Comparison of ENCODE assay signal across 35 cellular contexts in genomic region chr6:165800337-165800736, GRCh38.
DNase-seq lines count a peak whose midpoint lies in the region; ATAC-seq, FAIRE-seq and TF ChIP-seq lines count a peak whose summit lies in the region.
"Had no signal": no experiment of that assay in that cellular context is flagged by ENCODE, and none has a peak within 500 bp of the region (broad histone marks: within the 10 kb centered on the region; RNA-seq: fewer than 3 reads in every experiment).

No MANE protein-coding gene starts in this region.

- peak overlapping the region; percentile 2 for H3K9ac ChIP-seq in astrocyte (ENCODE audit: low read length)
- H3K9ac ChIP-seq: KMS-11, SK-N-SH had no signal

- DNase-seq in Daoy (ENCODE audit: low read depth): peak; percentile 13
- no peak for DNase-seq in astrocyte (ENCODE audit: low read depth)
- DNase-seq in left ventricle myocardium inferior: no peak
- DNase-seq in osteoblast (ENCODE audit: insufficient read length, low spot score, missing footprints): peak; percentile 85
- no peak for DNase-seq in UCSD-AML1 (lab: John Stamatoyannopoulos, UW; ENCODE audit: unreplicated experiment)
- DNase-seq in NCI-H2196 treated with DMSO at 0.1 percent for 48 hours (lab: John Stamatoyannopoulos, UW; ENCODE audit: unreplicated experiment): no peak
- no peak for DNase-seq in mucosa of gallbladder (ENCODE audit: low spot score)
- DNase-seq: ACHN; activated CD4-positive, alpha-beta T cell treated with anti-CD3 and anti-CD28 coated beads, Interleukin-2, amount 50 U/mL, for 4 hours; activated gamma-delta T cell treated with Interleukin-2 at 50 U/mL for 16 hours; activated T-cell treated with anti-CD3 and anti-CD28 coated beads, Interleukin-2, amount 50 U/mL, for 48 hours; CD8-positive, alpha-beta memory T cell; cerebellar nuclear complex; dorsolateral prefrontal cortex; hypothalamus; left colon; mesendoderm; naive thymus-derived CD4-positive, alpha-beta T cell; NCI-H1417; NCI-H2029 treated with DMSO at 0.1 percent for 48 hours; NCI-H526; NK-92 treated with Interleukin-12 subunit alpha and Interleukin-12 subunit beta, amount 100 ng/mL, for 24 hours; occipital lobe; SK-N-SH; stimulated activated CD4-positive, alpha-beta T cell treated with anti-CD3 and anti-CD28 coated beads, Interleukin-1b, Interleukin-23, amount 100 ng/mL, for 48 hours had no signal

- H3K4me3 ChIP-seq in astrocyte (ENCODE audit: insufficient read depth, low read depth, low read length) (no peak overlapping the region), left ventricle myocardium inferior (no peak overlapping the region), osteoblast (ENCODE audit: insufficient read depth, low read length) (no peak overlapping the region)
- H3K4me3 ChIP-seq: dorsolateral prefrontal cortex, esophagus muscularis mucosa, gastrocnemius medialis, thoracic aorta had no signal

- H3K27ac ChIP-seq in astrocyte (ENCODE audit: low read depth, low read length) (peak overlapping the region; percentile 15), left ventricle myocardium inferior (replicated peaks) (peak overlapping the region; percentile 57), osteoblast (ENCODE audit: low read depth, low read length) (peak overlapping the region; percentile 87)
- H3K27ac ChIP-seq: dorsolateral prefrontal cortex, esophagus muscularis mucosa, KMS-11, thoracic aorta had no signal

- intact Hi-C loops in left ventricle myocardium inferior (cut with micrococcal nuclease): no loop called here

- H3K4me1 ChIP-seq in astrocyte (ENCODE audit: insufficient read depth, low read length) (peaks cover 4% of the 10 kb centered on the region), left ventricle myocardium inferior (peaks cover 37% of the 10 kb centered on the region), osteoblast (ENCODE audit: insufficient read depth, low read length) (peaks cover 24% of the 10 kb centered on the region)
- H3K4me1 ChIP-seq: gastrocnemius medialis had no signal

- peaks cover 2% of the 10 kb centered on the region for H3K36me3 Mint-ChIP-seq in astrocyte (ENCODE audit: low read depth, unreplicated experiment)
- H3K36me3 Mint-ChIP-seq: CD8-positive, alpha-beta memory T cell had no signal

- H2AFZ ChIP-seq in astrocyte (ENCODE audit: low read depth, low read length) (no peak overlapping the region), osteoblast (ENCODE audit: low read length) (no peak overlapping the region)

- H3K4me3 Mint-ChIP-seq in astrocyte (ENCODE audit: unreplicated experiment): no peak overlapping the region
- H3K4me3 Mint-ChIP-seq: CD8-positive, alpha-beta memory T cell; naive thymus-derived CD4-positive, alpha-beta T cell; stimulated activated naive CD8-positive, alpha-beta T cell treated with anti-CD3 and anti-CD28 coated beads, Interleukin-15, Interleukin-2, amounts not matched to agents 100 ng/mL and 50 ng/mL, for 24 hours had no signal

- TF ChIP-seq CTCF in astrocyte (IDR thresholded peaks at IDR 0.05; ENCODE audit: insufficient read depth, low read depth, low read length) (no peak), left ventricle myocardium inferior (IDR thresholded peaks at IDR 0.05; ENCODE audit: borderline replicate concordance) (no peak), osteoblast (IDR thresholded peaks at IDR 0.05; ENCODE audit: extremely low read depth, low read depth, low read length) (no peak)

- H4K20me1 ChIP-seq in astrocyte (ENCODE audit: insufficient read depth, low read length): no peaks in the 10 kb centered on the region
- no peaks in the 10 kb centered on the region for H4K20me1 ChIP-seq in osteoblast (ENCODE audit: insufficient read depth, low read length)

- H3K9me3 ChIP-seq in astrocyte (ENCODE audit: insufficient read depth, low read depth, low read length) (no peaks in the 10 kb centered on the region), left ventricle myocardium inferior (replicated peaks) (no peaks in the 10 kb centered on the region), osteoblast (ENCODE audit: low read depth, low read length) (no peaks in the 10 kb centered on the region)
- H3K9me3 ChIP-seq: esophagus muscularis mucosa, gastrocnemius medialis, SK-N-SH, thoracic aorta had no signal

- no peaks in the 10 kb centered on the region for H3K9me3 Mint-ChIP-seq in astrocyte (ENCODE audit: unreplicated experiment)
- H3K9me3 Mint-ChIP-seq: CD8-positive, alpha-beta memory T cell had no signal

- peaks cover 34% of the 10 kb centered on the region for H3K27me3 Mint-ChIP-seq in astrocyte (ENCODE audit: low read depth, unreplicated experiment)

- peak overlapping the region; percentile 50 for H3K4me2 ChIP-seq in astrocyte (ENCODE audit: low read length)
- peak overlapping the region; percentile 59 for H3K4me2 ChIP-seq in osteoblast (ENCODE audit: insufficient read depth, low read length)
- H3K4me2 ChIP-seq: KMS-11, SK-N-SH had no signal

- peaks cover 2% of the 10 kb centered on the region for H3K4me1 Mint-ChIP-seq in astrocyte (ENCODE audit: low read depth, unreplicated experiment)

- H3K79me2 ChIP-seq in astrocyte (ENCODE audit: insufficient read depth, low read length): no peaks in the 10 kb centered on the region
- H3K79me2 ChIP-seq in osteoblast (ENCODE audit: insufficient read depth, low read length): no peaks in the 10 kb centered on the region

- H3K36me3 ChIP-seq in astrocyte (ENCODE audit: insufficient read depth, low read length): no peaks in the 10 kb centered on the region
- no peaks in the 10 kb centered on the region for H3K36me3 ChIP-seq in left ventricle myocardium inferior
- no peaks in the 10 kb centered on the region for H3K36me3 ChIP-seq in osteoblast (ENCODE audit: insufficient read depth, low read length)
- H3K36me3 ChIP-seq: esophagus muscularis mucosa, gastrocnemius medialis, thoracic aorta had no signal

- no peak for ATAC-seq in GM21529 (IDR thresholded peaks at IDR 0.05; ENCODE audit: unreplicated experiment)
- ATAC-seq: activated CD4-positive, CD25-positive, alpha-beta regulatory T cell treated with anti-CD3 and anti-CD28 coated beads, Interleukin-2, amount 50 U/mL, for 24 hours; gastrocnemius medialis; left colon; naive thymus-derived CD4-positive, alpha-beta T cell had no signal

- no peak overlapping the region for H3K27ac Mint-ChIP-seq in astrocyte (ENCODE audit: unreplicated experiment)
- H3K27ac Mint-ChIP-seq: CD8-positive, alpha-beta memory T cell; naive thymus-derived CD4-positive, alpha-beta T cell; stimulated activated naive CD8-positive, alpha-beta T cell treated with anti-CD3 and anti-CD28 coated beads, Interleukin-15, Interleukin-2, amounts not matched to agents 100 ng/mL and 50 ng/mL, for 24 hours had no signal

- H3K27me3 ChIP-seq in astrocyte (ENCODE audit: insufficient read depth, low read length) (no peaks in the 10 kb centered on the region), left ventricle myocardium inferior (ENCODE audit: low read depth) (peaks cover 4% of the 10 kb centered on the region), osteoblast (ENCODE audit: insufficient read depth, low read length) (no peaks in the 10 kb centered on the region)

- FAIRE-seq in astrocyte (lab: Jason Lieb, UNC): no peak
- FAIRE-seq: endometrium, GM18507, H54 had no signal

Comparison
In these comparisons a context has a peak if more than half of its experiments do, and no peak if none do; other contexts are left out.
1. DNase-seq: peak in Daoy (single experiment) and osteoblast (single experiment); none in astrocyte (single experiment), left ventricle myocardium inferior (single experiment), UCSD-AML1 (single experiment), NCI-H2196 treated with DMSO at 0.1 percent for 48 hours (single experiment) and mucosa of gallbladder (single experiment).
2. H3K27ac ChIP-seq: peak in every context shown above with its lines; median percentile 87 in osteoblast; 57 in left ventricle myocardium inferior; 15 in astrocyte.